8 cellular contexts compared by ENCODE assay signal in the genomic region with DNA sequence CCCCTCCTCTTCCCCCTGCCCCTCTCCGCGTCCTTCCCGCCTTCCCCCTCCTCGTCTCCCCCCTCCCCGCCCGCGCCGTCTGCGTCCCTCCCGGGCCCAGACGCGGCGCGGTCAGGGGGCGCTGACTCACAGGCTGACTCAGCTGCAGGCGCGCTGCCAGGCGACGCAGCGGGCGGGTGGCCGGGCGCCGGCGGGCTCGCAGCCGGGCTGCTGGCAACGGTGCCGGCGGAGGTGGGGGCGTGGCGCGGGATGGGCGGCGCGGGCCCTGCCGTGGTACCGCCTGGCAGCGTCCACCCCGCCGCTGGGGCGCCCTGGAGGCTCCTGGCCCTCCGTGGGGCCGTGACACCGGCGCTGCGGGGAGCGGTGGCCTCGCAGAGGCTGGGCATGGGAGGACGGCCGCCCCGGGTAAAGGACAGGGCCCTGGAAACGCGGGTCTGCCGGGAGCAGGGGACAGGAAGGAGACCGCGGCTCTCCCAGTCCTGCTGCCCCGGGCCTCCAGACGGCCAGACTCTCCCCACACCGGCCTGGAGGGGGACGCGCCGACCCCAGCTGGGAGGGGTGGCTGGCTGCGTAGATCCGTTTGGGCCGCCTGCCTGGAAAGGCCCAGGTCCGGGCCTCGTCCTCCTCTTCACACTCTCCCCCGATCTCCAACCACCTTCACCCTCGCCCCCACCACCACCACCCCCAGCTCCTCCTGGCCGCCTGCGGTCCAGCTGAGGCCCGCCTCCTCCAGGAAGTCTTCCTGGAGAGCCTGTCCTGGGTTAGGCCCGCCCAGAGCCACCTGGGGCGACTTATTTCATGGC. TPM values are rescaled to one million over a fixed set of nuclear protein-coding genes. Genes with fewer than 3 reads are reported as not detected.
A peak's percentile ranks its signal among the peaks of the same experiment; 100 is the strongest.
DNase-seq lines count a peak whose midpoint lies in the region; ATAC-seq, FAIRE-seq and TF ChIP-seq lines count a peak whose summit lies in the region.

No MANE protein-coding gene starts in this region.

- H3K27ac ChIP-seq in gastroesophageal sphincter (peak overlapping the region; percentile 79 to 96 (median 90)), subcutaneous abdominal adipose tissue (ENCODE audit: low read depth, low read length) (peak overlapping the region; percentile 81)

- CTCF ChIA-PET in activated naive CD4-positive, alpha-beta T cell treated with anti-CD3 and anti-CD28 coated beads, Interleukin-2, amount 10 ng/mL, durations not matched to agents 7 days and 5 days (lab: Charles Lee), result interaction anchor here (1.2 kb wide), 1 partner anchor 9 kb away, joined by 3 read pairs; no protein-coding TSS in a partner anchor

- peaks cover 27% of the 10 kb centered on the region for H3K27me3 Mint-ChIP-seq in activated naive CD4-positive, alpha-beta T cell treated with anti-CD3 and anti-CD28 coated beads, Interleukin-2, amount 10 ng/mL, durations not matched to agents 7 days and 5 days

- H3K4me1 Mint-ChIP-seq in activated naive CD4-positive, alpha-beta T cell treated with anti-CD3 and anti-CD28 coated beads, Interleukin-2, amount 10 ng/mL, durations not matched to agents 7 days and 5 days, result peaks cover 30% of the 10 kb centered on the region

- H3K36me3 Mint-ChIP-seq in activated naive CD4-positive, alpha-beta T cell treated with anti-CD3 and anti-CD28 coated beads, Interleukin-2, amount 10 ng/mL, durations not matched to agents 7 days and 5 days, result peaks cover 1% of the 10 kb centered on the region

- peak overlapping the region in 4 of 5 donors; percentile 71 to 85 (median 80) for H3K9ac ChIP-seq in subcutaneous abdominal adipose tissue (ENCODE audit: low read length in 5 of 5)

- TF ChIP-seq EP300 in gastroesophageal sphincter (IDR thresholded peaks at IDR 0.05), result no peak

- H3K4me1 ChIP-seq in gastroesophageal sphincter, result peaks cover 0 to 63% (median 26%) of the 10 kb centered on the region in 3 donors
- H3K4me1 ChIP-seq in subcutaneous abdominal adipose tissue (ENCODE audit: control insufficient read depth in 5 of 5, insufficient read depth in 5 of 5, low read length in 5 of 5), result peaks cover 0 to 46% (median 42%) of the 10 kb centered on the region in 5 donors

- TF ChIP-seq CTCF in D721Med (IDR thresholded peaks at IDR 0.05; ENCODE audit: insufficient read depth, missing control alignments), result no peak
- peak in 2 of 4 experiments; percentile 22 to 26 for TF ChIP-seq CTCF in gastroesophageal sphincter (IDR thresholded peaks at IDR 0.05)

- H3K36me3 ChIP-seq in gastroesophageal sphincter (no peaks in the 10 kb centered on the region), subcutaneous abdominal adipose tissue (ENCODE audit: control insufficient read depth in 5 of 5, insufficient read depth in 5 of 5, low read length in 5 of 5) (no peaks in the 10 kb centered on the region)

- H3K27me3 ChIP-seq in gastroesophageal sphincter (no peaks in the 10 kb centered on the region), subcutaneous abdominal adipose tissue (ENCODE audit: control insufficient read depth in 5 of 5, insufficient read depth in 4 of 5, low read length in 5 of 5) (no peaks in the 10 kb centered on the region)

- H3K9me3 ChIP-seq in gastroesophageal sphincter (no peaks in the 10 kb centered on the region), subcutaneous abdominal adipose tissue (ENCODE audit: control insufficient read depth in 5 of 5, low read length in 5 of 5) (no peaks in the 10 kb centered on the region)

- ATAC-seq in GM21723 (IDR thresholded peaks at IDR 0.05; ENCODE audit: unreplicated experiment) (peak; percentile 70), gastroesophageal sphincter (peak; percentile 96)

- 15% methylated on average over 4 of the region's 75 CpGs; no CpG with 5 or more reads in 1 of the 2 donors for WGBS in gastroesophageal sphincter (ENCODE audit: low coverage in 1 of 2), 2 donors

- H3K4me3 ChIP-seq in gastroesophageal sphincter (peak overlapping the region; percentile 40 to 56), subcutaneous abdominal adipose tissue (ENCODE audit: low read depth in 1 of 5, low read length in 5 of 5) (peak overlapping the region in 4 of 5 donors; percentile 58 to 73 (median 64))

- no peak for FAIRE-seq in D721Med (lab: Jason Lieb, UNC)

- peak; percentile 83 for DNase-seq in D721Med (ENCODE audit: insufficient read length, low spot score)
- peak; percentile 86 for DNase-seq in LHCN-M2 (ENCODE audit: low read depth)
- peak; percentile 80 for DNase-seq in SK-N-DZ (ENCODE audit: low spot score)
- DNase-seq in activated naive CD4-positive, alpha-beta T cell treated with anti-CD3 and anti-CD28 coated beads, Interleukin-2, amount 10 ng/mL, durations not matched to agents 7 days and 5 days, result peak; percentile 83
- DNase-seq in non-pigmented ciliary epithelial cell (ENCODE audit: low read depth), result peak; percentile 28

- H3K9me3 Mint-ChIP-seq in activated naive CD4-positive, alpha-beta T cell treated with anti-CD3 and anti-CD28 coated beads, Interleukin-2, amount 10 ng/mL, durations not matched to agents 7 days and 5 days, result peaks cover 2% of the 10 kb centered on the region

- peak overlapping the region; percentile 59 for H3K4me3 Mint-ChIP-seq in activated naive CD4-positive, alpha-beta T cell treated with anti-CD3 and anti-CD28 coated beads, Interleukin-2, amount 10 ng/mL, durations not matched to agents 7 days and 5 days

- peak; percentile 36 to 38 for TF ChIP-seq POLR2A in gastroesophageal sphincter (IDR thresholded peaks at IDR 0.05)

- peak overlapping the region; percentile 38 for H3K27ac Mint-ChIP-seq in activated naive CD4-positive, alpha-beta T cell treated with anti-CD3 and anti-CD28 coated beads, Interleukin-2, amount 10 ng/mL, durations not matched to agents 7 days and 5 days

RNA-seq across cellular contexts. Expression of a gene that starts 10.0 kb away (rescaled TPM):
- total RNA-seq in LHCN-M2 (2014; rRNA removed) (not detected in 2 replicates), gastroesophageal sphincter (not detected)
- 0.13 TPM for polyA plus RNA-seq in LHCN-M2 (2012)
- 0.07 and 0.19 TPM in 2 replicates for polyA plus RNA-seq in SK-N-DZ (2014; cell fraction: cytosol; rRNA removed)
- 0.86 TPM in 1 of 2 replicates, not detected in the other for polyA plus RNA-seq in SK-N-DZ (2014; cell fraction: nucleus; rRNA removed)

RNA-seq across cellular contexts. Expression of a gene that starts 20.4 kb away (rescaled TPM):
- total RNA-seq in LHCN-M2 (2014; rRNA removed) (32.6 and 38.4 TPM in 2 replicates), gastroesophageal sphincter (10 to 100 TPM; 52.7 to 96.2 (median 54.2) TPM)
- polyA plus RNA-seq in LHCN-M2 (2012), result 7.3 TPM
- polyA plus RNA-seq in SK-N-DZ (2014; cell fraction: cytosol; rRNA removed), result 9.0 and 12.2 TPM in 2 replicates
- 19.9 and 27.0 TPM in 2 replicates for polyA plus RNA-seq in SK-N-DZ (2014; cell fraction: nucleus; rRNA removed)

Comparison
In these comparisons a context has a peak if more than half of its experiments do, and no peak if none do; other contexts are left out.
1. Peak in every context shown above with its lines: DNase-seq, ATAC-seq, H3K4me3 ChIP-seq and H3K27ac ChIP-seq.
2. DNase-seq: peak in every context shown above with its lines; median percentile 86 in LHCN-M2; 83 in D721Med; 83 in activated naive CD4-positive, alpha-beta T cell treated with anti-CD3 and anti-CD28 coated beads, Interleukin-2, amount 10 ng/mL, durations not matched to agents 7 days and 5 days; 80 in SK-N-DZ; 28 in non-pigmented ciliary epithelial cell.